Comparison of ENCODE assay signal across 1 cellular context in genomic region chr15:89946681-89947313, GRCh38.
TF ChIP-seq lines count a peak whose summit lies in the region.

No MANE protein-coding gene starts in this region.

TF ChIP-seq in HepG2, 621 proteins besides CTCF, POLR2A, EP300 and RAD21:
- TF ChIP-seq BCL3 (CRISPR knock-in tag; IDR thresholded peaks at IDR 0.05) = no peak
- no peak for TF ChIP-seq ZMAT3 (CRISPR knock-in tag; conservative IDR thresholded peaks at IDR 0.05)
- TF ChIP-seq, protein P1, sequence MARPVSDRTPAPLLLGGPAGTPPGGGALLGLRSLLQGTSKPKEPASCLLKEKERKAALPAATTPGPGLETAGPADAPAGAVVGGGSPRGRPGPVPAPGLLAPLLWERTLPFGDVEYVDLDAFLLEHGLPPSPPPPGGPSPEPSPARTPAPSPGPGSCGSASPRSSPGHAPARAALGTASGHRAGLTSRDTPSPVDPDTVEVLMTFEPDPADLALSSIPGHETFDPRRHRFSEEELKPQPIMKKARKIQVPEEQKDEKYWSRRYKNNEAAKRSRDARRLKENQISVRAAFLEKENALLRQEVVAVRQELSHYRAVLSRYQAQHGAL (CRISPR knock-in tag; IDR thresholded peaks at IDR 0.05; ENCODE audit: not compliant biosample characterization) = no peak
- no peak for TF ChIP-seq HNRNPH1 (optimal IDR thresholded peaks at IDR 0.05; ENCODE audit: low read depth, low read length)
- TF ChIP-seq NFIB (CRISPR knock-in tag; IDR thresholded peaks at IDR 0.05; ENCODE audit: borderline replicate concordance) = no peak
- no peak for TF ChIP-seq GABPA (IDR thresholded peaks at IDR 0.05; ENCODE audit: low read depth, low read length)
- no peak for TF ChIP-seq GABPA (CRISPR knock-in tag; IDR thresholded peaks at IDR 0.05; ENCODE audit: low read depth)
- TF ChIP-seq SAP130 (CRISPR knock-in tag; IDR thresholded peaks at IDR 0.05; ENCODE audit: low read depth) = no peak
- no peak for TF ChIP-seq ZNF546 (CRISPR knock-in tag; conservative IDR thresholded peaks at IDR 0.05)
